In the genomic region with DNA sequence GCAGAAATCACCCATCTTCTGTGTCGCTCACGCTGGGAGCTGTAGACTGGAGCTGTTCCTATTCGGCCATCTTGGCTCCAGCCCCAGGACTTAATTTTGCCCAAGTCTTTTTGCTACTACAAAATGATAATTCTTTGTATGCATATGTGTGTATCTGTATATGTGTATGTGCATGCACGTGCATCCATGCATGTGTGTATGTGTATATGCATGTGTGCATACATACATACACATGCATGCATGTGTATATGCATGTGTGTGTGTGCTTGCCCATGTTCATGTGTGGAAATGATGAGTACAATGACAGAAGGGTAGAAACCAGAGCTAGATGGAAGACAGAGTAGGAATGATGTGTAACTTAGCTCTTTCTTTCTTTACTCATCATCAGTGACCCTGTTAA, we compare ENCODE assay signal across 29 cellular contexts.
"Had no signal": no experiment of that assay in that cellular context is flagged by ENCODE, and none has a peak within 500 bp of the region (broad histone marks: within the 10 kb centered on the region; RNA-seq: fewer than 3 reads in every experiment).

No MANE protein-coding gene starts in this region.

- H3K4me1 ChIP-seq: neural progenitor cell, parathyroid adenoma, psoas muscle, spleen, suprapubic skin, testis, tibial artery, transverse colon, upper lobe of right lung, vagina had no signal

- DNase-seq: naive thymus-derived CD4-positive, alpha-beta T cell; natural killer cell; occipital lobe; ovary; posterior cingulate gyrus; psoas muscle; right cardiac atrium; spleen; stimulated activated CD4-positive, alpha-beta T cell treated with anti-CD3 and anti-CD28 coated beads, Interleukin-12 subunit alpha, Interleukin-12 subunit beta, amount 100 ng/mL, for 4 hours; stimulated activated CD4-positive, alpha-beta T cell treated with anti-CD3 and anti-CD28 coated beads, Interleukin-1b, Interleukin-23, amount 100 ng/mL, for 48 hours; stimulated activated CD4-positive, alpha-beta T cell treated with anti-CD3 and anti-CD28 coated beads, Interleukin-4, amount 100 ng/mL, for 1 hour; stimulated activated CD4-positive, alpha-beta T cell treated with anti-CD3 and anti-CD28 coated beads, Interleukin-4, amount 100 ng/mL, for 4 hours; stimulated activated CD8-positive, alpha-beta memory T cell treated with anti-CD3 and anti-CD28 coated beads, Interleukin-4, amount 100 ng/mL, for 48 hours; stimulated activated naive CD4-positive, alpha-beta T cell; stimulated activated naive CD8-positive, alpha-beta T cell treated with anti-CD3 and anti-CD28 coated beads, Interleukin-15, amount 100 ng/mL, for 72 hours; stimulated activated naive CD8-positive, alpha-beta T cell treated with anti-CD3 and anti-CD28 coated beads, Interleukin-15, Interleukin-2, amounts not matched to agents 100 U/mL and 50 U/mL, for 24 hours; substantia nigra; testis; tibial artery; transverse colon; upper lobe of right lung had no signal

- H3K79me2 ChIP-seq: parathyroid adenoma had no signal

- H3K9me3 ChIP-seq: ovary, psoas muscle, spleen, suprapubic skin, testis, tibial artery, transverse colon, upper lobe of right lung, vagina had no signal

- H3K9ac ChIP-seq: neural progenitor cell, parathyroid adenoma had no signal

- H2AFZ ChIP-seq: neural progenitor cell, parathyroid adenoma had no signal

- H3K4me3 ChIP-seq: neural progenitor cell, ovary, psoas muscle, skin epidermis, smooth muscle cell, spleen, suprapubic skin, testis, tibial artery, transverse colon, upper lobe of right lung, vagina had no signal

- ATAC-seq: naive thymus-derived CD4-positive, alpha-beta T cell; natural killer cell; psoas muscle; right cardiac atrium; sciatic nerve; stimulated activated memory B cell treated with anti-CD40 and anti-IgM and Interleukin-4, amounts not matched to agents 10 μg/mL and 1 μg/mL and 100 μg/mL, for 72 hours; stimulated activated naive CD8-positive, alpha-beta T cell treated with anti-CD3 and anti-CD28 coated beads, Interleukin-15, amount 100 ng/mL, for 72 hours; stimulated activated naive CD8-positive, alpha-beta T cell treated with anti-CD3 and anti-CD28 coated beads, Interleukin-15, Interleukin-2, amounts not matched to agents 100 U/mL and 50 U/mL, for 24 hours; upper lobe of right lung had no signal

- H3K36me3 ChIP-seq: neural progenitor cell, ovary, spleen, suprapubic skin, tibial artery, transverse colon, upper lobe of right lung, vagina had no signal

- H3K27ac ChIP-seq: neural progenitor cell, ovary, parathyroid adenoma, psoas muscle, skin epidermis, spleen, suprapubic skin, testis, tibial artery, transverse colon, upper lobe of right lung, vagina had no signal

- H3K27me3 ChIP-seq: neural progenitor cell, ovary, spleen, suprapubic skin, testis, tibial artery, transverse colon, upper lobe of right lung, vagina had no signal

- H3K4me2 ChIP-seq: neural progenitor cell, smooth muscle cell had no signal
